In genomic region chr2:203985978-203986377, GRCh38 we compare ENCODE assay signal across 1 cellular context. TPM values are rescaled to one million over a fixed set of nuclear protein-coding genes. Genes with fewer than 3 reads are reported as not detected.
"Had no signal": no experiment of that assay in that cellular context is flagged by ENCODE, and none has a peak within 500 bp of the region (broad histone marks: within the 10 kb centered on the region; RNA-seq: fewer than 3 reads in every experiment).

No MANE protein-coding gene starts in this region.

RNA-seq across cellular contexts. Expression of gene ICOS, which starts 49.4 kb away (rescaled TPM):
- polyA plus RNA-seq: cardiac muscle cell had no signal
